33 cellular contexts compared by ENCODE assay signal in genomic region chr5:106730506-106730905, GRCh38.
"Had no signal": no experiment of that assay in that cellular context is flagged by ENCODE, and none has a peak within 500 bp of the region (broad histone marks: within the 10 kb centered on the region; RNA-seq: fewer than 3 reads in every experiment).

No MANE protein-coding gene starts in this region.

- H3K27ac Mint-ChIP-seq: activated B cell treated with CpG ODN at 0.5 μM for 24 hours; activated CD8-positive, alpha-beta T cell treated with anti-CD3 and anti-CD28 coated beads for 36 hours; activated naive CD8-positive, alpha-beta T cell; activated T-helper 17 cell treated with anti-CD3 and anti-CD28 coated beads, Interleukin-2, amount 50 U/mL, for 72 hours; brain; effector memory CD8-positive, alpha-beta T cell; T-cell; T-helper 17 cell; T-helper 2 cell treated with Interferon-gamma antibody and Interleukin-4, amounts not matched to agents 5 μg/mL and 100 μg/mL, for 36 hours had no signal

- H3K27me3 Mint-ChIP-seq: activated B cell treated with CpG ODN at 0.5 μM for 24 hours; activated CD8-positive, alpha-beta T cell treated with anti-CD3 and anti-CD28 coated beads for 36 hours; activated naive CD8-positive, alpha-beta T cell; activated T-helper 17 cell treated with anti-CD3 and anti-CD28 coated beads, Interleukin-2, amount 50 U/mL, for 72 hours; central memory CD8-positive, alpha-beta T cell; effector memory CD8-positive, alpha-beta T cell; T-cell; T-helper 17 cell had no signal

- H3K27ac ChIP-seq: breast epithelium, esophagus muscularis mucosa, foreskin keratinocyte, gastrocnemius medialis, WERI-Rb-1 had no signal

- ATAC-seq: activated CD4-positive, CD25-positive, alpha-beta regulatory T cell treated with anti-CD3 and anti-CD28 coated beads, Interleukin-2, amount 50 U/mL, for 24 hours; activated CD8-positive, alpha-beta T cell treated with anti-CD3 and anti-CD28 coated beads for 36 hours; activated T-cell treated with anti-CD3 and anti-CD28 coated beads, Interleukin-2, amount 50 U/mL, for 4 hours; activated T-helper 17 cell treated with anti-CD3 and anti-CD28 coated beads, Interleukin-2, amount 50 U/mL, for 72 hours; effector memory CD8-positive, alpha-beta T cell; gastrocnemius medialis; T-cell; T-helper 17 cell had no signal

- H3K4me1 ChIP-seq: breast epithelium, esophagus muscularis mucosa, gastrocnemius medialis had no signal

- H3K27me3 ChIP-seq: breast epithelium, esophagus muscularis mucosa, foreskin keratinocyte, gastrocnemius medialis had no signal

- DNase-seq: activated B cell treated with CpG ODN at 0.5 μM for 24 hours; activated CD4-positive, alpha-beta T cell treated with anti-CD3 and anti-CD28 coated beads for 48 hours; activated CD4-positive, alpha-beta T cell treated with anti-CD3 and anti-CD28 coated beads, Interleukin-2, amount 50 U/mL, for 1 hour; activated CD4-positive, alpha-beta T cell treated with anti-CD3 and anti-CD28 coated beads, Interleukin-2, amount 50 U/mL, for 48 hours; activated CD8-positive, alpha-beta memory T cell treated with anti-CD3 and anti-CD28 coated beads for 24 hours; activated CD8-positive, alpha-beta T cell treated with anti-CD3 and anti-CD28 coated beads for 36 hours; activated effector memory CD4-positive, alpha-beta T cell treated with Interleukin-2 at 50 U/mL for 16 hours; activated gamma-delta T cell treated with Interleukin-2 at 50 U/mL for 16 hours; activated naive CD4-positive, alpha-beta T cell treated with anti-CD3 and anti-CD28 coated beads, Interleukin-2, amount 50 U/mL, for 16 hours; activated naive CD4-positive, alpha-beta T cell treated with Interleukin-2 at 50 U/mL for 16 hours; activated T-cell treated with anti-CD3 and anti-CD28 coated beads, Interleukin-2, amount 50 U/mL, for 4 hours; amniotic stem cell; anterior cingulate cortex; cortex of kidney; dermis blood vessel endothelial cell; effector CD4-positive, alpha-beta T cell; effector memory CD8-positive, alpha-beta T cell; erythroblast; SW 1271; T-cell; T-helper 17 cell; T1000; WERI-Rb-1 had no signal

- H3K4me1 Mint-ChIP-seq: activated B cell treated with CpG ODN at 0.5 μM for 24 hours; activated T-helper 17 cell treated with anti-CD3 and anti-CD28 coated beads, Interleukin-2, amount 50 U/mL, for 72 hours; brain; central memory CD8-positive, alpha-beta T cell; T-cell; T-helper 17 cell had no signal

- H3K36me3 Mint-ChIP-seq: activated naive CD8-positive, alpha-beta T cell; brain; T-cell had no signal

- H3K4me3 Mint-ChIP-seq: activated B cell treated with CpG ODN at 0.5 μM for 24 hours; activated CD8-positive, alpha-beta T cell treated with anti-CD3 and anti-CD28 coated beads for 36 hours; activated naive CD8-positive, alpha-beta T cell; activated T-cell treated with anti-CD3 and anti-CD28 coated beads, Interleukin-2, amount 50 U/mL, for 4 hours; activated T-helper 17 cell treated with anti-CD3 and anti-CD28 coated beads, Interleukin-2, amount 50 U/mL, for 72 hours; brain; central memory CD8-positive, alpha-beta T cell; effector memory CD8-positive, alpha-beta T cell; T-cell; T-helper 17 cell; T-helper 2 cell treated with Interferon-gamma antibody and Interleukin-4, amounts not matched to agents 5 μg/mL and 100 μg/mL, for 36 hours had no signal

- H3K36me3 ChIP-seq: breast epithelium, esophagus muscularis mucosa, gastrocnemius medialis, WERI-Rb-1 had no signal

- H3K9me3 ChIP-seq: gastrocnemius medialis had no signal

- H3K4me3 ChIP-seq: breast epithelium, esophagus muscularis mucosa, gastrocnemius medialis had no signal
